In the genomic region with DNA sequence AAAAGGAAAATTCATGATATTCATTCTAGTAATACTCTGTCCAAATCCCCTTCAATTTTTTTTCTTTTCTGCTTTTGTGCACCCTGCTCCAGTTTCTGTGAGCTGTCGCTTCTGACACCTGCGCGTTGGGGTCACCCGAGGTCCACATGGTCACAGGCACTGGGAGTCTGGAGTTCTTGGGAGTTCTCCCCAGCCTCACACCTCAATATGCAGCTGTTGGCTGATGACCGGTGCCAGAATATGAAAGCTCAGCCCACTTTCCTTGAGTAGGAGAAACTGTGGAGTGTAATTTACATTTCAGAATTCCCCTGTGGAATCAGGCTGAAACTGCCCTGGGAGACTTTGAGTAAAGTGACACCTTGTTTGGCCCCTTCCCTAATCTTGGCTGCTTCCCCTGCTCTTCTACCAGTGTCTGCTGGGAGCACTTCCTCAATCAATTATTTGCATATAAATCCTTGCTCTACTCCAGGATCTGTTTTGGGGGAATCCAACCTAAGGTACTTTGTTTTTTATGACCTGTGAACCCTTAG, we compare ENCODE assay signal across 1 cellular context.
TF ChIP-seq lines count a peak whose summit lies in the region.

No MANE protein-coding gene starts in this region.

TF ChIP-seq in IMR-90, 13 proteins besides CTCF, POLR2A, EP300 and RAD21 (continued from another document):
- TF ChIP-seq RCOR1 (IDR thresholded peaks at IDR 0.05; ENCODE audit: insufficient replicate concordance, low read length) (no peak), MXI1 (IDR thresholded peaks at IDR 0.05; ENCODE audit: borderline replicate concordance, low read depth, low read length) (no peak), SMC3 (IDR thresholded peaks at IDR 0.05; ENCODE audit: low read depth, low read length) (no peak)
- TF ChIP-seq, protein P1, sequence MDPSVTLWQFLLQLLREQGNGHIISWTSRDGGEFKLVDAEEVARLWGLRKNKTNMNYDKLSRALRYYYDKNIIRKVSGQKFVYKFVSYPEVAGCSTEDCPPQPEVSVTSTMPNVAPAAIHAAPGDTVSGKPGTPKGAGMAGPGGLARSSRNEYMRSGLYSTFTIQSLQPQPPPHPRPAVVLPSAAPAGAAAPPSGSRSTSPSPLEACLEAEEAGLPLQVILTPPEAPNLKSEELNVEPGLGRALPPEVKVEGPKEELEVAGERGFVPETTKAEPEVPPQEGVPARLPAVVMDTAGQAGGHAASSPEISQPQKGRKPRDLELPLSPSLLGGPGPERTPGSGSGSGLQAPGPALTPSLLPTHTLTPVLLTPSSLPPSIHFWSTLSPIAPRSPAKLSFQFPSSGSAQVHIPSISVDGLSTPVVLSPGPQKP (IDR thresholded peaks at IDR 0.05; ENCODE audit: borderline replicate concordance, low read depth, low read length), result no peak
